Comparison of ENCODE assay signal across 18 cellular contexts in the genomic region with DNA sequence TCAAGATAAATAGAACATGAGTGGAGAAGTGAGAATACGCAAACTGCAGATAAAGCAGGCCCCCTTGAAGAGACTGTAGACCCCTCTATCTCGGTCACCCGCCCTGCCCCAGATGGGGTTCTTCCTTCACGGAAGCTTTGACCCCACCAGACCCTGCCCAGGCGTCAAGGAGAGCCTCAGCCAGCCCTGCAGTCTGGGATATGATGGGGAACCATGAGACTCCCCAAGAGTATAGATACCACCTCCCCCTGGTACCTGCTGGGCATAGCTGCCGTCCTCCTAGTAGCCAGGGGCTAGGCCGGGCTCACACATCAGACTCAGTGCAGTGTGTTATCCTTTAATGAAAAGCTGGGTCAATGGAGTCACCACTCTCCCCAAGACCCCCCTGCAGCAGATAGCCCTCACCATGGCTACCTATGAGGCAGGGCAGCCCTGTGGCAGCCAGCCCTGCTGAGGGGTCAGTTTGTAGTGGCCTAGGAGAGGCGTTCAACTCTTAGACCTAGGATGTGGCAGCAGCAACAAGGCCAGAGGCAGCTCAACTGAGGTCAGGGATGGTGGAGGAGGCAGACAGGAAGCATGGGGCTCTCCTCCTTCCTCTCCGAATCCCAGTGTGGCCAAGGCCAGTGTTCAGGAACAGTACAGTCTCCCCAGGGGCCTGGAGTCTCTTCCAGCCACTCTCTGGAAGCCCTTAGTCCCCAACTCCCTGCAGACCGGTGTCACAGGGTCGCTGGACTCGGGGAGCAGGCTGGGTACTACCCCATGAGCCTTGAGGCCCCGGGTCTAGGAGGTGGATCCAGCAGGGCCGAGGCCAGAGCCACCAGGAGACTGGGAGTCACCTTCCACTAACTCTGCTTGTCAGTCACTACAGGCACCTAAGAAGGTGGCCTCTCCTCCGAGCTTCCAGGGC. TPM values are rescaled to one million over a fixed set of nuclear protein-coding genes. Genes with fewer than 3 reads are reported as not detected.
DNase-seq lines count a peak whose midpoint lies in the region; ATAC-seq, FAIRE-seq and TF ChIP-seq lines count a peak whose summit lies in the region.
"Had no signal": no experiment of that assay in that cellular context is flagged by ENCODE, and none has a peak within 500 bp of the region (broad histone marks: within the 10 kb centered on the region; RNA-seq: fewer than 3 reads in every experiment).

No MANE protein-coding gene starts in this region.

- H3K4me1 Mint-ChIP-seq in immature natural killer cell, result no peaks in the 10 kb centered on the region
- H3K4me1 Mint-ChIP-seq in stimulated activated naive B cell treated with anti-CD40 and anti-IgM and Interleukin-4, amounts not matched to agents 10 μg/mL and 1 μg/mL and 100 μg/mL, for 72 hours, result no peaks in the 10 kb centered on the region

- H3K27ac ChIP-seq in RWPE1 (peak overlapping the region; percentile 99), kidney (ENCODE audit: low read depth in 2 of 2, low read length in 2 of 2) (no peak overlapping the region), stomach smooth muscle (ENCODE audit: low read length) (peak overlapping the region; percentile 96)
- H3K27ac ChIP-seq: C4-2B had no signal

- CTCF ChIA-PET in RWPE1 (lab: Yijun Ruan, JAX), result interaction anchor here (0.6 to 5.9 kb wide), 2 partner anchors 33 to 126 kb away, joined by 3 to 68 read pairs; no protein-coding TSS in a partner anchor

- in situ Hi-C loops in GM13976 (cut with MboI; ENCODE audit: low sequenced_read_pairs, unreplicated experiment), result loop anchor here (5.0 kb wide), 1 partner anchor 34 kb away; no protein-coding TSS in a partner anchor

- intact Hi-C loops in kidney (cut with DNase I), result loop anchor here (5.0 kb wide), 1 partner anchor 34 kb away; no protein-coding TSS in a partner anchor

- DNase-seq in GM13976 (ENCODE audit: low spot score) (peak; percentile 17), RWPE1 (ENCODE audit: low spot score) (no peak), kidney (peak; percentile 56), immature natural killer cell (no peak), anterior cingulate cortex (lab: John Stamatoyannopoulos, UW) (no peak)
- DNase-seq in stimulated activated naive B cell treated with anti-CD40 and anti-IgM and Interleukin-4, amounts not matched to agents 10 μg/mL and 1 μg/mL and 100 μg/mL, for 72 hours, result no peak
- DNase-seq: cortex of kidney; mesenchymal stem cell; NCI-H2171; NK-92 treated with Interleukin-12 subunit alpha and Interleukin-12 subunit beta, amount 100 ng/mL, for 24 hours; SHP77 had no signal

- FAIRE-seq in kidney (lab: Jason Lieb, UNC), result no peak
- FAIRE-seq: GM12891, HepG2 had no signal

- POLR2A ChIA-PET in RWPE1 (lab: Yijun Ruan, JAX; ENCODE audit: low non-redundant PET), result no interaction called here

- ATAC-seq in stimulated activated naive B cell treated with anti-CD40 and anti-IgM and Interleukin-4, amounts not matched to agents 10 μg/mL and 1 μg/mL and 100 μg/mL, for 72 hours (replicated peaks), result no peak
- ATAC-seq: HepG2 had no signal

- H3K4me3 Mint-ChIP-seq in immature natural killer cell, result no peak overlapping the region
- H3K4me3 Mint-ChIP-seq in stimulated activated naive B cell treated with anti-CD40 and anti-IgM and Interleukin-4, amounts not matched to agents 10 μg/mL and 1 μg/mL and 100 μg/mL, for 72 hours, result no peak overlapping the region

- H3K4me1 ChIP-seq in kidney (ENCODE audit: control insufficient read depth in 1 of 2, insufficient read depth in 1 of 2, low read depth in 1 of 2, low read length in 2 of 2), result peaks cover 2 to 5% of the 10 kb centered on the region in 2 donors
- peaks cover 19% of the 10 kb centered on the region for H3K4me1 ChIP-seq in stomach smooth muscle (ENCODE audit: control insufficient read depth, insufficient read depth, low read length)

- no peaks in the 10 kb centered on the region for H3K27me3 ChIP-seq in stomach smooth muscle (ENCODE audit: control insufficient read depth in 1 of 2, insufficient read depth in 2 of 2, low read length in 2 of 2)
- H3K27me3 ChIP-seq: adrenal gland had no signal

- no peak overlapping the region for H3K27ac Mint-ChIP-seq in immature natural killer cell
- H3K27ac Mint-ChIP-seq in stimulated activated naive B cell treated with anti-CD40 and anti-IgM and Interleukin-4, amounts not matched to agents 10 μg/mL and 1 μg/mL and 100 μg/mL, for 72 hours, result no peak overlapping the region

- H3K36me3 ChIP-seq in kidney (ENCODE audit: control insufficient read depth in 1 of 2, insufficient read depth in 2 of 2, low read length in 2 of 2) (peaks cover 25 to 26% of the 10 kb centered on the region in 2 donors), stomach smooth muscle (ENCODE audit: control insufficient read depth in 2 of 2, insufficient read depth in 2 of 2, low read length in 2 of 2) (peaks cover 25 to 41% of the 10 kb centered on the region in 2 donors)
- H3K36me3 ChIP-seq: adrenal gland had no signal

- no peaks in the 10 kb centered on the region for H3K36me3 Mint-ChIP-seq in immature natural killer cell
- no peaks in the 10 kb centered on the region for H3K36me3 Mint-ChIP-seq in stimulated activated naive B cell treated with anti-CD40 and anti-IgM and Interleukin-4, amounts not matched to agents 10 μg/mL and 1 μg/mL and 100 μg/mL, for 72 hours

- TF ChIP-seq CTCF in GM13976 (IDR thresholded peaks at IDR 0.05; ENCODE audit: borderline replicate concordance, control extremely low read depth, extremely low read depth, insufficient read depth, missing control alignments) (no peak), RWPE1 (conservative IDR thresholded peaks at IDR 0.05; ENCODE audit: low read depth) (no peak), kidney (IDR thresholded peaks at IDR 0.05; ENCODE audit: borderline replicate concordance, extremely low read depth, insufficient read depth) (no peak)

- H3K27me3 Mint-ChIP-seq in immature natural killer cell (ENCODE audit: low read depth in 3 of 3), result peaks cover 3% of the 10 kb centered on the region in 3 donors
- H3K27me3 Mint-ChIP-seq in stimulated activated naive B cell treated with anti-CD40 and anti-IgM and Interleukin-4, amounts not matched to agents 10 μg/mL and 1 μg/mL and 100 μg/mL, for 72 hours, result peaks cover 5 to 6% of the 10 kb centered on the region in 2 donors

- H3K4me3 ChIP-seq in kidney (ENCODE audit: low read length in 2 of 2), result no peak overlapping the region
- no peak overlapping the region for H3K4me3 ChIP-seq in stomach smooth muscle (ENCODE audit: low read length in 2 of 2)
- H3K4me3 ChIP-seq: adrenal gland had no signal

- H3K9me3 Mint-ChIP-seq in immature natural killer cell, result no peaks in the 10 kb centered on the region
- H3K9me3 Mint-ChIP-seq in stimulated activated naive B cell treated with anti-CD40 and anti-IgM and Interleukin-4, amounts not matched to agents 10 μg/mL and 1 μg/mL and 100 μg/mL, for 72 hours, result no peaks in the 10 kb centered on the region

- no peaks in the 10 kb centered on the region for H3K9me3 ChIP-seq in kidney (ENCODE audit: control insufficient read depth in 1 of 2, low read length in 2 of 2)
- H3K9me3 ChIP-seq in stomach smooth muscle (ENCODE audit: control insufficient read depth in 2 of 2, low read length in 2 of 2), result no peaks in the 10 kb centered on the region
- H3K9me3 ChIP-seq: adrenal gland had no signal

- H3K9ac ChIP-seq in kidney (ENCODE audit: low read length in 2 of 2) (no peak overlapping the region), stomach smooth muscle (ENCODE audit: low read length in 2 of 2) (no peak overlapping the region)

RNA-seq across cellular contexts. Expression of gene PLXNB1, which starts 26.1 kb away (rescaled TPM):
- 224 TPM for total RNA-seq in kidney
- polyA plus RNA-seq in kidney (ENCODE audit: insufficient read depth, low read depth, low replicate concordance) (101 TPM), immature natural killer cell (under 1 TPM in 2 of 3 donors, not detected in 1; 0.11 to 0.19 TPM)

RNA-seq across cellular contexts. Expression of gene FBXW12, which starts 31.8 kb away (rescaled TPM):
- total RNA-seq in kidney, result not detected
- not detected for polyA plus RNA-seq in kidney (ENCODE audit: insufficient read depth, low read depth, low replicate concordance)
- not detected for polyA plus RNA-seq in immature natural killer cell
- total RNA-seq: activated CD8-positive, alpha-beta memory T cell treated with anti-CD3 and anti-CD28 coated beads for 36 hours; adrenal gland; HepG2; omental fat pad had no signal
- polyA plus RNA-seq: HepG2 had no signal

RNA-seq across cellular contexts. Expression of gene CCDC51, which starts 36.1 kb away (rescaled TPM):
- total RNA-seq in kidney, result 13.8 TPM
- 32.8 TPM for polyA plus RNA-seq in kidney (ENCODE audit: insufficient read depth, low read depth, low replicate concordance)
- polyA plus RNA-seq in immature natural killer cell, result 10 to 100 TPM; 10.2 to 16.3 (median 10.6) TPM

RNA-seq across cellular contexts. Expression of gene TMA7, which starts 36.3 kb away (rescaled TPM):
- 195 TPM for total RNA-seq in kidney
- polyA plus RNA-seq in kidney (ENCODE audit: insufficient read depth, low read depth, low replicate concordance), result 631 TPM
- 1,000 to 10,000 TPM in 1 of 3 donors, 100 to 1,000 TPM in 2; 593 to 1,259 (median 677) TPM for polyA plus RNA-seq in immature natural killer cell

RNA-seq across cellular contexts. Expression of gene ATRIP, which starts 42.8 kb away (rescaled TPM):
- 6.7 TPM for total RNA-seq in kidney
- 5.4 TPM for polyA plus RNA-seq in kidney (ENCODE audit: insufficient read depth, low read depth, low replicate concordance)
- 10 to 100 TPM in 1 of 3 donors, 1 to 10 TPM in 2; 6.4 to 12.6 (median 6.6) TPM for polyA plus RNA-seq in immature natural killer cell

Comparison
In these comparisons a context has a peak if more than half of its experiments do, and no peak if none do; other contexts are left out.
1. DNase-seq: peak in GM13976 (single experiment) and kidney (single experiment); none in RWPE1 (single experiment), immature natural killer cell (0 of 3), stimulated activated naive B cell treated with anti-CD40 and anti-IgM and Interleukin-4, amounts not matched to agents 10 μg/mL and 1 μg/mL and 100 μg/mL, for 72 hours (single experiment) and anterior cingulate cortex (0 of 58).
2. H3K27ac ChIP-seq: peak in RWPE1 (single experiment) and stomach smooth muscle (single experiment); none in kidney (0 of 2).
3. RNA of gene PLXNB1, which starts 26.1 kb away (polyA plus RNA-seq): 101 TPM in kidney (single experiment); 0.11 to 0.19 TPM in immature natural killer cell; every median in the first group is over 10 times any median in the second.